In genomic region chr10:28679941-28680752, GRCh38 we compare ENCODE assay signal across 8 cellular contexts.
A peak's percentile ranks its signal among the peaks of the same experiment; 100 is the strongest.
DNase-seq lines count a peak whose midpoint lies in the region; ATAC-seq lines count a peak whose summit lies in the region.

No MANE protein-coding gene starts in this region.

- ATAC-seq in effector memory CD8-positive, alpha-beta T cell (replicated peaks), result no peak

- H3K27me3 ChIP-seq in iPS-18a (ENCODE audit: control insufficient read depth, insufficient read depth, low read length), result peaks cover 37% of the 10 kb centered on the region
- peaks cover 0 to 13% (median 4%) of the 10 kb centered on the region in 5 donors for H3K27me3 ChIP-seq in subcutaneous abdominal adipose tissue (ENCODE audit: control insufficient read depth in 5 of 5, insufficient read depth in 4 of 5, low read length in 5 of 5)

- H3K9ac ChIP-seq in iPS-18a (ENCODE audit: low read length) (no peak overlapping the region), subcutaneous abdominal adipose tissue (ENCODE audit: low read length in 5 of 5) (peak overlapping the region in 2 of 5 donors; percentile 16 to 17)

- H3K9me3 ChIP-seq in iPS-18a (ENCODE audit: control insufficient read depth, low read depth, low read length) (no peaks in the 10 kb centered on the region), subcutaneous abdominal adipose tissue (ENCODE audit: control insufficient read depth in 5 of 5, low read length in 5 of 5) (no peaks in the 10 kb centered on the region)

- H3K36me3 Mint-ChIP-seq in effector memory CD8-positive, alpha-beta T cell (ENCODE audit: insufficient read depth), result no peaks in the 10 kb centered on the region

- H3K4me1 Mint-ChIP-seq in effector memory CD8-positive, alpha-beta T cell (ENCODE audit: low read depth in 2 of 2), result peaks cover 19 to 23% of the 10 kb centered on the region in 2 donors

- H3K36me3 ChIP-seq in iPS-18a (ENCODE audit: control insufficient read depth, low read depth, low read length) (peaks cover 20% of the 10 kb centered on the region), subcutaneous abdominal adipose tissue (ENCODE audit: control insufficient read depth in 5 of 5, insufficient read depth in 5 of 5, low read length in 5 of 5) (peaks cover 0 to 7% (median 4%) of the 10 kb centered on the region in 5 donors)

- H3K4me1 ChIP-seq in iPS-18a (ENCODE audit: control insufficient read depth, low read depth, low read length) (peaks cover 38% of the 10 kb centered on the region), subcutaneous abdominal adipose tissue (ENCODE audit: control insufficient read depth in 5 of 5, insufficient read depth in 5 of 5, low read length in 5 of 5) (peaks cover 0 to 46% (median 44%) of the 10 kb centered on the region in 5 donors)

- DNase-seq in NCI-H82 (lab: John Stamatoyannopoulos, UW), result peak; percentile 29
- DNase-seq in NCI-H82 treated with DMSO at 0.1 percent for 48 hours (lab: John Stamatoyannopoulos, UW; ENCODE audit: unreplicated experiment), result no peak
- DNase-seq in SW480 (ENCODE audit: low spot score), result peak; percentile 61
- DNase-seq in effector memory CD8-positive, alpha-beta T cell, result no peak
- no peak for DNase-seq in central memory CD4-positive, alpha-beta T cell
- no peak for DNase-seq in activated gamma-delta T cell (lab: John Stamatoyannopoulos, UW)

- peak overlapping the region in 1 of 2 donors; percentile 5 for H3K4me3 Mint-ChIP-seq in effector memory CD8-positive, alpha-beta T cell

- H3K27ac ChIP-seq in iPS-18a (ENCODE audit: low read length) (no peak overlapping the region), subcutaneous abdominal adipose tissue (ENCODE audit: low read depth, low read length) (no peak overlapping the region)

- H3K4me3 ChIP-seq in iPS-18a (ENCODE audit: low read length), result peak overlapping the region; percentile 97
- H3K4me3 ChIP-seq in subcutaneous abdominal adipose tissue (ENCODE audit: low read depth in 1 of 5, low read length in 5 of 5), result peak overlapping the region in 4 of 5 donors; percentile 23 to 88 (median 35)

- H3K27ac Mint-ChIP-seq in effector memory CD8-positive, alpha-beta T cell, result no peak overlapping the region

- no peaks in the 10 kb centered on the region for H3K9me3 Mint-ChIP-seq in effector memory CD8-positive, alpha-beta T cell

- H3K27me3 Mint-ChIP-seq in effector memory CD8-positive, alpha-beta T cell, result peaks cover 64 to 71% of the 10 kb centered on the region in 2 donors

Comparison
In these comparisons a context has a peak if more than half of its experiments do, and no peak if none do; other contexts are left out.
1. DNase-seq: peak in NCI-H82 (single experiment) and SW480 (single experiment); none in NCI-H82 treated with DMSO at 0.1 percent for 48 hours (single experiment), effector memory CD8-positive, alpha-beta T cell (0 of 3), central memory CD4-positive, alpha-beta T cell (single experiment) and activated gamma-delta T cell (single experiment).